Comparison of ENCODE assay signal across 9 cellular contexts in the genomic region with DNA sequence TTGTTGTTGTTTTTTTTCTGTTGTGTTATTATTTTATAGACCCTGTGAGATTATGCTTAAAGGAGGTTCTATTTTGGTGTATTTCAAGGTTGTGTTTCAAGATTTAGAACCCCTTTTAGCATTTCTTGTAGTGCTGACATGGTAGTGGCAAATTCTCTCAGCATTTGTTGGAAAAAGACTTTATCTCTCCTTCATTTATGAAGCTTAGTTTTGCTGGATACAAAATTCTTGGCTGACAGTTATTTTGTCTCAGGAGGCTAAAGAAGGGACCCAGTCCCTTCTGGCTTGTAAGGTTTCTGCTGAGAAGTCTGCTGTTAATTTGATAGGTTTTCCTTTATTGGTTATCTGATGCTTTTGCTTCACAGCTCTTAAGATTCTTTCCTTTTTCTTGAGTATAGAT.
"Had no signal": no experiment of that assay in that cellular context is flagged by ENCODE, and none has a peak within 500 bp of the region (broad histone marks: within the 10 kb centered on the region; RNA-seq: fewer than 3 reads in every experiment).

No MANE protein-coding gene starts in this region.

- H3K36me3 ChIP-seq: WERI-Rb-1 had no signal

- ATAC-seq: activated CD4-positive, alpha-beta T cell treated with anti-CD3 and anti-CD28 coated beads for 36 hours; activated CD4-positive, CD25-positive, alpha-beta regulatory T cell treated with anti-CD3 and anti-CD28 coated beads, Interleukin-2, amount 50 U/mL, for 24 hours; activated CD8-positive, alpha-beta memory T cell treated with anti-CD3 and anti-CD28 coated beads, Interleukin-2, amount 10 ng/mL, durations not matched to agents 7 days and 5 days; activated CD8-positive, alpha-beta T cell treated with anti-CD3 and anti-CD28 coated beads for 36 hours; activated CD8-positive, alpha-beta T cell treated with anti-CD3 and anti-CD28 coated beads, Interleukin-2, amount 10 ng/mL, durations not matched to agents 7 days and 5 days; T-helper 17 cell; WTC11 had no signal

- H3K27ac ChIP-seq: VCaP, WERI-Rb-1 had no signal
